ENCODE assay signal across 13 cellular contexts in genomic region chr6:43123691-43124314, GRCh38. TPM values are rescaled to one million over a fixed set of nuclear protein-coding genes. Genes with fewer than 3 reads are reported as not detected.
DNase-seq lines count a peak whose midpoint lies in the region; ATAC-seq and TF ChIP-seq lines count a peak whose summit lies in the region.
"Had no signal": no experiment of that assay in that cellular context is flagged by ENCODE, and none has a peak within 500 bp of the region (broad histone marks: within the 10 kb centered on the region; RNA-seq: fewer than 3 reads in every experiment).

No MANE protein-coding gene starts in this region.

- H3K36me3 ChIP-seq in GM23338 (ENCODE audit: insufficient read depth), result no peaks in the 10 kb centered on the region
- no peaks in the 10 kb centered on the region for H3K36me3 ChIP-seq in esophagus squamous epithelium
- H3K36me3 ChIP-seq in ovary, result no peaks in the 10 kb centered on the region

- TF ChIP-seq POLR2A in esophagus squamous epithelium (IDR thresholded peaks at IDR 0.05) (no peak), ovary (IDR thresholded peaks at IDR 0.05) (no peak)

- DNase-seq in GM23338 (ENCODE audit: low spot score), result peak; percentile 51
- DNase-seq in NCI-H69 (lab: John Stamatoyannopoulos, UW), result peak; percentile 86
- no peak for DNase-seq in esophagus squamous epithelium (lab: John Stamatoyannopoulos, UW)
- peak in 2 of 5 donors; percentile 31 to 44 for DNase-seq in ovary
- no peak for DNase-seq in activated effector memory CD4-positive, alpha-beta T cell treated with Interleukin-2 at 50 U/mL for 16 hours
- DNase-seq in activated naive CD8-positive, alpha-beta T cell treated with anti-CD3 and anti-CD28 coated beads for 36 hours, result no peak
- no peak for DNase-seq in GM19238 (ENCODE audit: insufficient read length, low spot score)
- no peak for DNase-seq in activated naive CD8-positive, alpha-beta T cell treated with anti-CD3 and anti-CD28 coated beads, Interleukin-2, amount 50 U/mL, for 24 hours
- DNase-seq: activated CD4-positive, alpha-beta T cell treated with anti-CD3 and anti-CD28 coated beads for 36 hours; activated naive CD8-positive, alpha-beta T cell treated with anti-CD3 and anti-CD28 coated beads, Interleukin-2, amount 10 ng/mL, durations not matched to agents 7 days and 5 days; stimulated activated CD4-positive, alpha-beta T cell treated with anti-CD3 and anti-CD28 coated beads, Interleukin-4, amount 100 ng/mL, for 4 hours; stimulated activated naive B cell treated with anti-CD40 and anti-IgM and Interleukin-4, amounts not matched to agents 10 μg/mL and 1 μg/mL and 100 μg/mL, for 72 hours; T-helper 2 cell had no signal

- peaks cover 10% of the 10 kb centered on the region for H3K4me1 ChIP-seq in GM23338 (ENCODE audit: insufficient read depth)
- peaks cover 11 to 91% (median 44%) of the 10 kb centered on the region in 3 donors for H3K4me1 ChIP-seq in esophagus squamous epithelium
- H3K4me1 ChIP-seq in ovary (ENCODE audit: insufficient read depth), result peaks cover 47% of the 10 kb centered on the region

- no peaks in the 10 kb centered on the region for H3F3A ChIP-seq in GM23338 (replicated peaks; ENCODE audit: low read depth)

- TF ChIP-seq CTCF in GM23338 (conservative IDR thresholded peaks at IDR 0.05; ENCODE audit: low read depth in 2 of 2) (no peak), esophagus squamous epithelium (IDR thresholded peaks at IDR 0.05) (no peak), ovary (IDR thresholded peaks at IDR 0.05) (no peak)

- H3K27me3 Mint-ChIP-seq in GM23338 (ENCODE audit: insufficient read depth, low read depth, poor library complexity), result peaks cover 16% of the 10 kb centered on the region
- no peaks in the 10 kb centered on the region for H3K27me3 Mint-ChIP-seq in activated naive CD8-positive, alpha-beta T cell treated with anti-CD3 and anti-CD28 coated beads for 36 hours
- no peaks in the 10 kb centered on the region for H3K27me3 Mint-ChIP-seq in activated naive CD8-positive, alpha-beta T cell treated with anti-CD3 and anti-CD28 coated beads, Interleukin-2, amount 50 U/mL, for 24 hours
- H3K27me3 Mint-ChIP-seq: activated CD4-positive, alpha-beta T cell treated with anti-CD3 and anti-CD28 coated beads for 36 hours; activated naive CD8-positive, alpha-beta T cell treated with anti-CD3 and anti-CD28 coated beads, Interleukin-2, amount 10 ng/mL, durations not matched to agents 7 days and 5 days; stimulated activated naive B cell treated with anti-CD40 and anti-IgM and Interleukin-4, amounts not matched to agents 10 μg/mL and 1 μg/mL and 100 μg/mL, for 72 hours had no signal

- H3K4me3 Mint-ChIP-seq in GM23338, result no peak overlapping the region; the same call in 2 of the 3 replicates
- H3K4me3 Mint-ChIP-seq in activated naive CD8-positive, alpha-beta T cell treated with anti-CD3 and anti-CD28 coated beads for 36 hours, result no peak overlapping the region
- no peak overlapping the region for H3K4me3 Mint-ChIP-seq in activated naive CD8-positive, alpha-beta T cell treated with anti-CD3 and anti-CD28 coated beads, Interleukin-2, amount 50 U/mL, for 24 hours
- H3K4me3 Mint-ChIP-seq: activated CD4-positive, alpha-beta T cell treated with anti-CD3 and anti-CD28 coated beads for 36 hours; activated naive CD8-positive, alpha-beta T cell treated with anti-CD3 and anti-CD28 coated beads, Interleukin-2, amount 10 ng/mL, durations not matched to agents 7 days and 5 days; stimulated activated naive B cell treated with anti-CD40 and anti-IgM and Interleukin-4, amounts not matched to agents 10 μg/mL and 1 μg/mL and 100 μg/mL, for 72 hours had no signal

- no peak overlapping the region for H3K4me3 ChIP-seq in GM23338
- no peak overlapping the region for H3K4me3 ChIP-seq in esophagus squamous epithelium
- H3K4me3 ChIP-seq in ovary, result peak overlapping the region; percentile 2

- peak; percentile 27 for ATAC-seq in GM23338
- ATAC-seq in activated naive CD8-positive, alpha-beta T cell treated with anti-CD3 and anti-CD28 coated beads, Interleukin-2, amount 50 U/mL, for 24 hours, result no peak
- ATAC-seq: activated CD4-positive, alpha-beta T cell treated with anti-CD3 and anti-CD28 coated beads for 36 hours; stimulated activated naive B cell treated with anti-CD40 and anti-IgM and Interleukin-4, amounts not matched to agents 10 μg/mL and 1 μg/mL and 100 μg/mL, for 72 hours had no signal

- peak overlapping the region; percentile 89 for H3K27ac Mint-ChIP-seq in GM23338
- no peak overlapping the region for H3K27ac Mint-ChIP-seq in activated naive CD8-positive, alpha-beta T cell treated with anti-CD3 and anti-CD28 coated beads for 36 hours
- H3K27ac Mint-ChIP-seq in activated naive CD8-positive, alpha-beta T cell treated with anti-CD3 and anti-CD28 coated beads, Interleukin-2, amount 50 U/mL, for 24 hours, result no peak overlapping the region
- H3K27ac Mint-ChIP-seq: activated CD4-positive, alpha-beta T cell treated with anti-CD3 and anti-CD28 coated beads for 36 hours; activated naive CD8-positive, alpha-beta T cell treated with anti-CD3 and anti-CD28 coated beads, Interleukin-2, amount 10 ng/mL, durations not matched to agents 7 days and 5 days; stimulated activated naive B cell treated with anti-CD40 and anti-IgM and Interleukin-4, amounts not matched to agents 10 μg/mL and 1 μg/mL and 100 μg/mL, for 72 hours had no signal

- H3K9me2 ChIP-seq in GM23338 (ENCODE audit: insufficient read depth), result no peaks in the 10 kb centered on the region

- intact Hi-C loops in esophagus squamous epithelium (cut with DNase I), result no loop called here
- intact Hi-C loops in ovary (cut with DNase I), result loop anchor here in 2 of 4 donors (5.0 to 10.0 kb wide), 2 partner anchors 47 to 49 kb away; partner anchors contain the start of gene PTK7 (in 2 of the 2)

- no peaks in the 10 kb centered on the region; the same call in 2 of the 3 replicates for H3K9me3 Mint-ChIP-seq in GM23338
- no peaks in the 10 kb centered on the region for H3K9me3 Mint-ChIP-seq in activated naive CD8-positive, alpha-beta T cell treated with anti-CD3 and anti-CD28 coated beads for 36 hours
- H3K9me3 Mint-ChIP-seq in activated naive CD8-positive, alpha-beta T cell treated with anti-CD3 and anti-CD28 coated beads, Interleukin-2, amount 50 U/mL, for 24 hours, result no peaks in the 10 kb centered on the region
- H3K9me3 Mint-ChIP-seq: activated naive CD8-positive, alpha-beta T cell treated with anti-CD3 and anti-CD28 coated beads, Interleukin-2, amount 10 ng/mL, durations not matched to agents 7 days and 5 days; stimulated activated naive B cell treated with anti-CD40 and anti-IgM and Interleukin-4, amounts not matched to agents 10 μg/mL and 1 μg/mL and 100 μg/mL, for 72 hours had no signal

- H3K27ac ChIP-seq in GM23338 (ENCODE audit: low read depth) (peak overlapping the region; percentile 84; the same call in 1 of the 2 replicates), esophagus squamous epithelium (peak overlapping the region; percentile 49 to 80 (median 70)), ovary (peak overlapping the region in 1 of 2 donors; percentile 55)

- no peaks in the 10 kb centered on the region for H3K9me3 ChIP-seq in esophagus squamous epithelium
- H3K9me3 ChIP-seq in ovary, result no peaks in the 10 kb centered on the region

- H3K36me3 Mint-ChIP-seq in GM23338 (ENCODE audit: low read depth), result no peaks in the 10 kb centered on the region
- no peaks in the 10 kb centered on the region for H3K36me3 Mint-ChIP-seq in activated naive CD8-positive, alpha-beta T cell treated with anti-CD3 and anti-CD28 coated beads for 36 hours
- H3K36me3 Mint-ChIP-seq in activated naive CD8-positive, alpha-beta T cell treated with anti-CD3 and anti-CD28 coated beads, Interleukin-2, amount 50 U/mL, for 24 hours (ENCODE audit: low read depth), result no peaks in the 10 kb centered on the region
- H3K36me3 Mint-ChIP-seq: activated naive CD8-positive, alpha-beta T cell treated with anti-CD3 and anti-CD28 coated beads, Interleukin-2, amount 10 ng/mL, durations not matched to agents 7 days and 5 days; stimulated activated naive B cell treated with anti-CD40 and anti-IgM and Interleukin-4, amounts not matched to agents 10 μg/mL and 1 μg/mL and 100 μg/mL, for 72 hours had no signal

- H3K79me2 ChIP-seq in GM23338 (replicated peaks; ENCODE audit: insufficient read depth), result peaks cover 89% of the 10 kb centered on the region

- WGBS in esophagus squamous epithelium, 2 donors, result 51 to 64% methylated on average over 5 to 10 of the region's 20 CpGs
- WGBS in ovary, 3 donors, result 18 to 30% (median 28%) methylated on average over 20 of the region's 20 CpGs

- H4K20me1 ChIP-seq in GM23338 (replicated peaks; ENCODE audit: insufficient read depth), result peaks cover 14% of the 10 kb centered on the region; the same call in 1 of the 2 replicates

- TF ChIP-seq EP300 in ovary (IDR thresholded peaks at IDR 0.05), result no peak

- H3K27me3 ChIP-seq in GM23338 (ENCODE audit: insufficient read depth) (no peaks in the 10 kb centered on the region), esophagus squamous epithelium (no peaks in the 10 kb centered on the region), ovary (no peaks in the 10 kb centered on the region)

- H2AFZ ChIP-seq in GM23338, result no peak overlapping the region

- H3K4me1 Mint-ChIP-seq in GM23338, result peaks cover 45% of the 10 kb centered on the region
- no peaks in the 10 kb centered on the region for H3K4me1 Mint-ChIP-seq in activated naive CD8-positive, alpha-beta T cell treated with anti-CD3 and anti-CD28 coated beads for 36 hours
- no peaks in the 10 kb centered on the region for H3K4me1 Mint-ChIP-seq in activated naive CD8-positive, alpha-beta T cell treated with anti-CD3 and anti-CD28 coated beads, Interleukin-2, amount 50 U/mL, for 24 hours
- H3K4me1 Mint-ChIP-seq: activated CD4-positive, alpha-beta T cell treated with anti-CD3 and anti-CD28 coated beads for 36 hours; activated naive CD8-positive, alpha-beta T cell treated with anti-CD3 and anti-CD28 coated beads, Interleukin-2, amount 10 ng/mL, durations not matched to agents 7 days and 5 days; stimulated activated naive B cell treated with anti-CD40 and anti-IgM and Interleukin-4, amounts not matched to agents 10 μg/mL and 1 μg/mL and 100 μg/mL, for 72 hours had no signal

- H3K4me2 ChIP-seq in GM23338, result peak overlapping the region; percentile 57; the same call in 1 of the 2 replicates

RNA-seq across cellular contexts. Expression of gene SRF, which starts 47.3 kb away (rescaled TPM):
- 49.7 and 54.9 TPM in 2 replicates for total RNA-seq in GM23338 (2014; rRNA removed; shearing (Covaris generic))
- polyA plus RNA-seq in GM23338 (2016; fragmentation: Nextera tagmentation; extraction: Ambion mirVana), result 9.9 and 13.4 TPM in 2 replicates
- 10 to 100 TPM; 22.0 to 38.9 (median 35.3) TPM for total RNA-seq in esophagus squamous epithelium
- 10 to 100 TPM; 21.0 to 73.3 (median 38.0) TPM for total RNA-seq in ovary
- polyA plus RNA-seq in ovary, result 10 to 100 TPM; 26.6 to 26.9 TPM
- total RNA-seq in activated naive CD8-positive, alpha-beta T cell treated with anti-CD3 and anti-CD28 coated beads for 36 hours, result 10 to 100 TPM; 49.1 to 49.9 TPM

RNA-seq across cellular contexts. Expression of gene PTK7, which starts 47.7 kb away (rescaled TPM):
- total RNA-seq in GM23338 (2014; rRNA removed; shearing (Covaris generic)), result 121 and 147 TPM in 2 replicates
- polyA plus RNA-seq in GM23338 (2016; fragmentation: Nextera tagmentation; extraction: Ambion mirVana) (46.1 and 52.2 TPM in 2 replicates), ovary (10 to 100 TPM; 44.4 to 79.6 TPM)
- total RNA-seq in esophagus squamous epithelium (10 to 100 TPM; 30.6 to 44.1 (median 36.7) TPM), ovary (100 to 1,000 TPM in 4 of 7 donors, 10 to 100 TPM in 3; 65.7 to 167 (median 105) TPM)
- total RNA-seq in activated naive CD8-positive, alpha-beta T cell treated with anti-CD3 and anti-CD28 coated beads for 36 hours, result 1 to 10 TPM; 3.3 to 3.9 TPM

RNA-seq across cellular contexts. Expression of gene CUL9, which starts 58.2 kb away (rescaled TPM):
- 11.3 and 14.2 TPM in 2 replicates for total RNA-seq in GM23338 (2014; rRNA removed; shearing (Covaris generic))
- polyA plus RNA-seq in GM23338 (2016; fragmentation: Nextera tagmentation; extraction: Ambion mirVana) (2.6 and 4.9 TPM in 2 replicates), ovary (10 to 100 TPM; 15.9 to 20.8 TPM)
- total RNA-seq in esophagus squamous epithelium (10 to 100 TPM; 26.2 to 50.9 (median 32.5) TPM), ovary (10 to 100 TPM; 24.2 to 44.5 (median 33.0) TPM)
- total RNA-seq in activated naive CD8-positive, alpha-beta T cell treated with anti-CD3 and anti-CD28 coated beads for 36 hours, result 10 to 100 TPM; 31.3 to 31.5 TPM

Comparison
In these comparisons a context has a peak if more than half of its experiments do, and no peak if none do; other contexts are left out.
1. DNase-seq: peak in GM23338 (single experiment) and NCI-H69 (single experiment); none in esophagus squamous epithelium (single experiment), activated effector memory CD4-positive, alpha-beta T cell treated with Interleukin-2 at 50 U/mL for 16 hours (single experiment), activated naive CD8-positive, alpha-beta T cell treated with anti-CD3 and anti-CD28 coated beads for 36 hours (single experiment), GM19238 (single experiment) and activated naive CD8-positive, alpha-beta T cell treated with anti-CD3 and anti-CD28 coated beads, Interleukin-2, amount 50 U/mL, for 24 hours (single experiment).
2. RNA of gene PTK7, which starts 47.7 kb away (total RNA-seq): 121 to 147 TPM in GM23338, 65.7 to 167 TPM in ovary and 30.6 to 44.1 TPM in esophagus squamous epithelium; 3.3 to 3.9 TPM in activated naive CD8-positive, alpha-beta T cell treated with anti-CD3 and anti-CD28 coated beads for 36 hours; every median in the first group is over 4 times any median in the second.